Comparison of ENCODE assay signal across 17 cellular contexts in the genomic region with DNA sequence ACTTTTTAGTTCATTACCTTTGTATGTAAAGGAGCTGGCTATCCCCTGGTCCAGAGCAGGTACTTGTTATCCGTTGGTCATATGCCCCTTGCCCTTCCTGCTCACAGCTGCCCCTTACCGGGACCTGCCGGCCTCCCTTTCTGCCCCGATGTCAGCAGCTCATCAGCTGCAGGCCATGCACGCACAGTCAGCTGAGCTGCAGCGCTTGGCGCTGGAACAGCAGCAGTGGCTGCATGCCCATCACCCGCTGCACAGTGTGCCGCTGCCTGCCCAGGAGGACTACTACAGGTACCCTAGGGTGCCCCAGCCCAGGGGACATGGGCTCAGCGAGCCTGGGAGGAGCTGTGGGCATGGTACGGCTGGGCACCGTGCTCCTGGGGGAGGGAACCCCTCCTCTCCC. TPM values are rescaled to one million over a fixed set of nuclear protein-coding genes. Genes with fewer than 3 reads are reported as not detected.
DNase-seq lines count a peak whose midpoint lies in the region; ATAC-seq and TF ChIP-seq lines count a peak whose summit lies in the region.
"Had no signal": no experiment of that assay in that cellular context is flagged by ENCODE, and none has a peak within 500 bp of the region (broad histone marks: within the 10 kb centered on the region; RNA-seq: fewer than 3 reads in every experiment).

No MANE protein-coding gene starts in this region.

- in situ Hi-C loops in transverse colon (cut with MboI; ENCODE audit: low pct_ligation_motif_present in 1 of 4, low pct_unique_long_range_greater_than_20kb in 1 of 4, low sequenced_read_pairs in 3 of 4): loop anchor here in 3 of 4 donors (10.0 to 25.0 kb wide), 2 partner anchors 164 to 171 kb away; partner anchors contain the start of gene C1RL (in 3 of the 3)

- no peak for TF ChIP-seq POLR2A in transverse colon (IDR thresholded peaks at IDR 0.05)

- WGBS in mesodermal cell (ENCODE audit: insufficient coverage in 2 of 2), 2 experiments: 96 to 97% methylated on average over 9 to 12 of the region's 12 CpGs
- WGBS in transverse colon (ENCODE audit: low coverage in 1 of 2), 2 donors: 90% methylated on average over 12 of the region's 12 CpGs; no CpG with 5 or more reads in 1 of the 2 donors

- no peak for ATAC-seq in left ventricle myocardium superior
- no peak for ATAC-seq in left cardiac atrium
- ATAC-seq in activated naive CD4-positive, alpha-beta T cell treated with anti-CD3 and anti-CD28 coated beads, Interleukin-2, amount 50 U/mL, for 72 hours: no peak
- ATAC-seq: activated CD4-positive, CD25-positive, alpha-beta regulatory T cell treated with anti-CD3 and anti-CD28 coated beads, Interleukin-2, amount 50 U/mL, for 24 hours; left lobe of liver had no signal

- H3K4me3 Mint-ChIP-seq in type B pancreatic cell: peak overlapping the region; percentile 26
- H3K4me3 Mint-ChIP-seq: stimulated activated naive CD8-positive, alpha-beta T cell treated with anti-CD3 and anti-CD28 coated beads, Interleukin-15, Interleukin-2, amounts not matched to agents 100 ng/mL and 50 ng/mL, for 24 hours had no signal

- H3K36me3 ChIP-seq in mesodermal cell (ENCODE audit: control insufficient read depth, insufficient read depth, low read length) (peaks cover 51% of the 10 kb centered on the region), transverse colon (no peaks in the 10 kb centered on the region)

- peak overlapping the region; percentile 72 to 99 for H3K27ac Mint-ChIP-seq in activated naive CD4-positive, alpha-beta T cell treated with anti-CD3 and anti-CD28 coated beads, Interleukin-2, amount 50 U/mL, for 72 hours
- H3K27ac Mint-ChIP-seq in type B pancreatic cell: peak overlapping the region; percentile 76

- no peak for TF ChIP-seq EP300 in transverse colon (IDR thresholded peaks at IDR 0.05; ENCODE audit: low read depth)

- H3K4me3 ChIP-seq in mesodermal cell (ENCODE audit: extremely low read depth, insufficient read depth, low read length, poor library complexity, severe bottlenecking) (no peak overlapping the region), transverse colon (no peak overlapping the region)

- DNase-seq in left ventricle myocardium superior (peak; percentile 68), left cardiac atrium (no peak), type B pancreatic cell (ENCODE audit: extremely low spot score, unreplicated experiment) (no peak), transverse colon (no peak), NCI-H1694 (lab: John Stamatoyannopoulos, UW) (no peak)
- DNase-seq in activated naive CD4-positive, alpha-beta T cell treated with anti-CD3 and anti-CD28 coated beads, Interleukin-2, amount 50 U/mL, for 72 hours (ENCODE audit: low spot score in 2 of 2): no peak
- no peak for DNase-seq in stimulated activated naive CD4-positive, alpha-beta T cell treated with Interleukin-2 at 50 U/mL for 16 hours (lab: John Stamatoyannopoulos, UW)
- DNase-seq: DMS79 treated with DMSO at 0.1 percent for 48 hours, NCI-H526, nephron progenitor cell, SW 1271 had no signal

- H3K4me1 ChIP-seq in mesodermal cell (ENCODE audit: control insufficient read depth, insufficient read depth, low read length, poor library complexity, severe bottlenecking) (peaks cover 38% of the 10 kb centered on the region), transverse colon (peaks cover 25 to 52% (median 44%) of the 10 kb centered on the region in 4 donors)

- H3K36me3 Mint-ChIP-seq in activated naive CD4-positive, alpha-beta T cell treated with anti-CD3 and anti-CD28 coated beads, Interleukin-2, amount 50 U/mL, for 72 hours: peaks cover 14 to 40% of the 10 kb centered on the region in 2 donors
- H3K36me3 Mint-ChIP-seq in type B pancreatic cell: peaks cover 25% of the 10 kb centered on the region

- peak overlapping the region; percentile 16 for H3K27ac ChIP-seq in mesodermal cell (ENCODE audit: low read depth, low read length, severe bottlenecking)
- H3K27ac ChIP-seq in transverse colon: peak overlapping the region in 2 of 4 donors; percentile 13 to 99

- intact Hi-C loops in left ventricle myocardium superior (cut with micrococcal nuclease): no loop called here
- intact Hi-C loops in left cardiac atrium (cut with DNase I): no loop called here
- intact Hi-C loops in transverse colon (cut with DNase I; ENCODE audit: low total_unique reads): no loop called here

- H3K27me3 ChIP-seq in transverse colon: no peaks in the 10 kb centered on the region

- no peaks in the 10 kb centered on the region for H3K9me3 ChIP-seq in mesodermal cell (ENCODE audit: control insufficient read depth, low read length)
- H3K9me3 ChIP-seq in transverse colon: no peaks in the 10 kb centered on the region

- H3K27me3 Mint-ChIP-seq in type B pancreatic cell: peaks cover 9% of the 10 kb centered on the region

- peaks cover 18% of the 10 kb centered on the region for H3K4me1 Mint-ChIP-seq in type B pancreatic cell (ENCODE audit: unreplicated experiment)

- TF ChIP-seq CTCF in type B pancreatic cell (conservative IDR thresholded peaks at IDR 0.05) (no peak), transverse colon (IDR thresholded peaks at IDR 0.05) (no peak)

- H3K9me3 Mint-ChIP-seq in activated naive CD4-positive, alpha-beta T cell treated with anti-CD3 and anti-CD28 coated beads, Interleukin-2, amount 50 U/mL, for 72 hours: no peaks in the 10 kb centered on the region
- H3K9me3 Mint-ChIP-seq in type B pancreatic cell: no peaks in the 10 kb centered on the region
- H3K9me3 Mint-ChIP-seq: nephron progenitor cell; stimulated activated naive CD8-positive, alpha-beta T cell treated with anti-CD3 and anti-CD28 coated beads, Interleukin-15, Interleukin-2, amounts not matched to agents 100 ng/mL and 50 ng/mL, for 24 hours had no signal

RNA-seq across cellular contexts. Expression of gene RNU7-1, which starts 2.3 kb away (rescaled TPM):
- not detected for total RNA-seq in left ventricle myocardium superior
- not detected for total RNA-seq in left cardiac atrium
- not detected for total RNA-seq in activated naive CD4-positive, alpha-beta T cell treated with anti-CD3 and anti-CD28 coated beads, Interleukin-2, amount 50 U/mL, for 72 hours
- not detected for polyA plus RNA-seq in mesodermal cell (2013, experiment 1 of 2)
- not detected for polyA plus RNA-seq in mesodermal cell (2013, experiment 2 of 2)
- total RNA-seq in type B pancreatic cell (ENCODE audit: low replicate concordance): not detected in 2 replicates
- not detected for total RNA-seq in transverse colon
- total RNA-seq: dermis microvascular lymphatic vessel endothelial cell, fibroblast of lung, left lobe of liver had no signal
- polyA plus RNA-seq: fibroblast of lung had no signal

RNA-seq across cellular contexts. Expression of gene C12orf57, which starts 2.6 kb away (rescaled TPM):
- total RNA-seq in left ventricle myocardium superior (238 TPM), left cardiac atrium (100 to 1,000 TPM; 249 to 282 TPM), type B pancreatic cell (ENCODE audit: low replicate concordance) (220 and 275 TPM in 2 replicates), transverse colon (100 to 1,000 TPM; 303 to 452 (median 386) TPM)
- 100 to 1,000 TPM; 229 to 609 TPM for total RNA-seq in activated naive CD4-positive, alpha-beta T cell treated with anti-CD3 and anti-CD28 coated beads, Interleukin-2, amount 50 U/mL, for 72 hours
- 256 TPM for polyA plus RNA-seq in mesodermal cell (2013, experiment 1 of 2)
- polyA plus RNA-seq in mesodermal cell (2013, experiment 2 of 2): 197 TPM

RNA-seq across cellular contexts. Expression of gene PTPN6, which starts 9.9 kb away (rescaled TPM):
- 6.0 TPM for total RNA-seq in left ventricle myocardium superior
- total RNA-seq in left cardiac atrium: 10 to 100 TPM; 13.0 to 18.9 TPM
- total RNA-seq in activated naive CD4-positive, alpha-beta T cell treated with anti-CD3 and anti-CD28 coated beads, Interleukin-2, amount 50 U/mL, for 72 hours: 100 to 1,000 TPM; 320 to 609 TPM
- polyA plus RNA-seq in mesodermal cell (2013, experiment 1 of 2): 10.3 TPM
- polyA plus RNA-seq in mesodermal cell (2013, experiment 2 of 2): 6.5 TPM
- total RNA-seq in type B pancreatic cell (ENCODE audit: low replicate concordance): 15.6 and 61.0 TPM in 2 replicates
- 10 to 100 TPM; 21.7 to 49.0 (median 36.1) TPM for total RNA-seq in transverse colon
- total RNA-seq: fibroblast of lung had no signal

RNA-seq across cellular contexts. Expression of gene ATN1, which starts 13.5 kb away (rescaled TPM):
- total RNA-seq in left ventricle myocardium superior (83.1 TPM), left cardiac atrium (10 to 100 TPM; 75.3 to 83.1 TPM), type B pancreatic cell (ENCODE audit: low replicate concordance) (131 and 139 TPM in 2 replicates), transverse colon (100 to 1,000 TPM in 2 of 4 donors, 10 to 100 TPM in 2; 59.1 to 160 (median 112) TPM)
- total RNA-seq in activated naive CD4-positive, alpha-beta T cell treated with anti-CD3 and anti-CD28 coated beads, Interleukin-2, amount 50 U/mL, for 72 hours: 10 to 100 TPM; 29.9 to 73.5 TPM
- 122 TPM for polyA plus RNA-seq in mesodermal cell (2013, experiment 1 of 2)
- polyA plus RNA-seq in mesodermal cell (2013, experiment 2 of 2): 108 TPM

RNA-seq across cellular contexts. Expression of gene ENO2, which starts 26.9 kb away (rescaled TPM):
- 12.0 TPM for total RNA-seq in left ventricle myocardium superior
- 10 to 100 TPM; 12.8 to 24.9 TPM for total RNA-seq in left cardiac atrium
- total RNA-seq in activated naive CD4-positive, alpha-beta T cell treated with anti-CD3 and anti-CD28 coated beads, Interleukin-2, amount 50 U/mL, for 72 hours: 100 to 1,000 TPM; 264 to 314 TPM
- polyA plus RNA-seq in mesodermal cell (2013, experiment 1 of 2): 57.3 TPM
- 43.5 TPM for polyA plus RNA-seq in mesodermal cell (2013, experiment 2 of 2)
- 32.2 and 33.1 TPM in 2 replicates for total RNA-seq in type B pancreatic cell (ENCODE audit: low replicate concordance)
- 10 to 100 TPM in 2 of 4 donors, 1 to 10 TPM in 2; 7.2 to 14.1 (median 9.6) TPM for total RNA-seq in transverse colon
